8 cellular contexts compared by ENCODE assay signal in genomic region chr11:63670738-63671321, GRCh38. TPM values are rescaled to one million over a fixed set of nuclear protein-coding genes. Genes with fewer than 3 reads are reported as not detected.
DNase-seq lines count a peak whose midpoint lies in the region; ATAC-seq and TF ChIP-seq lines count a peak whose summit lies in the region.

No MANE protein-coding gene starts in this region.

- H3K27ac ChIP-seq in SJSA1, result peak overlapping the region; percentile 83
- H3K27ac ChIP-seq in ascending aorta, result peak overlapping the region; percentile 100
- H3K27ac ChIP-seq in right cardiac atrium (ENCODE audit: low read length), result peak overlapping the region; percentile 69
- H3K27ac ChIP-seq in prostate gland, result peak overlapping the region; percentile 93 to 98

- peaks cover 26% of the 10 kb centered on the region for H3K36me3 ChIP-seq in SJSA1
- H3K36me3 ChIP-seq in ascending aorta, result peaks cover 0 to 4% of the 10 kb centered on the region in 2 donors
- no peaks in the 10 kb centered on the region for H3K36me3 ChIP-seq in prostate gland

- no peaks in the 10 kb centered on the region for H3K27me3 ChIP-seq in SJSA1 (replicated peaks)
- no peaks in the 10 kb centered on the region for H3K27me3 ChIP-seq in ascending aorta
- H3K27me3 ChIP-seq in right cardiac atrium (ENCODE audit: control insufficient read depth, insufficient read depth), result no peaks in the 10 kb centered on the region
- H3K27me3 ChIP-seq in prostate gland (replicated peaks; ENCODE audit: insufficient read depth), result no peaks in the 10 kb centered on the region

- H3K9me3 ChIP-seq in SJSA1 (replicated peaks) (no peaks in the 10 kb centered on the region), ascending aorta (no peaks in the 10 kb centered on the region), right cardiac atrium (ENCODE audit: control insufficient read depth, low read length) (no peaks in the 10 kb centered on the region), prostate gland (no peaks in the 10 kb centered on the region)

- DNase-seq in COLO829 (ENCODE audit: low spot score) (peak; percentile 48), SJSA1 (ENCODE audit: low read depth in 1 of 2, low spot score in 2 of 2) (peak; percentile 74 to 78), ascending aorta (ENCODE audit: low spot score in 2 of 2) (peak in 1 of 2 donors; percentile 78), right cardiac atrium (peak; percentile 59 to 84 (median 83)), prostate gland (ENCODE audit: low spot score) (peak; percentile 54), NCI-H2171 (lab: John Stamatoyannopoulos, UW) (no peak)

- TF ChIP-seq CTCF in ascending aorta (IDR thresholded peaks at IDR 0.05), result peak in 2 of 3 experiments; percentile 39 to 49
- peak in 3 of 4 experiments; percentile 28 to 62 (median 54) for TF ChIP-seq CTCF in prostate gland (IDR thresholded peaks at IDR 0.05)

- intact Hi-C loops in ascending aorta (cut with DNase I) (loop anchor here (1.0 to 10.0 kb wide), 3 partner anchors 10 to 144 kb away; partner anchors contain the start of genes PLAAT3, RTN3 and SPINDOC), right cardiac atrium (cut with DNase I) (no loop called here), prostate gland (cut with DNase I) (no loop called here)

- no peak for TF ChIP-seq POLR2A in prostate gland (IDR thresholded peaks at IDR 0.05)

- ATAC-seq in GM19324 (IDR thresholded peaks at IDR 0.05; ENCODE audit: low FRiP score, unreplicated experiment) (peak; percentile 37), HG03460 (IDR thresholded peaks at IDR 0.05; ENCODE audit: unreplicated experiment) (peak; percentile 35), right cardiac atrium (peak; percentile 74 to 77)

- H3K4me3 ChIP-seq in SJSA1, result peak overlapping the region; percentile 67
- H3K4me3 ChIP-seq in ascending aorta, result peak overlapping the region; percentile 93 to 95
- peak overlapping the region; percentile 74 for H3K4me3 ChIP-seq in right cardiac atrium (ENCODE audit: low read length)
- H3K4me3 ChIP-seq in prostate gland, result peak overlapping the region; percentile 60 to 90

- H3K4me1 ChIP-seq in SJSA1 (replicated peaks) (peaks cover 48% of the 10 kb centered on the region), ascending aorta (peaks cover 13 to 41% of the 10 kb centered on the region in 2 donors), right cardiac atrium (ENCODE audit: control insufficient read depth, insufficient read depth, low read length) (no peaks in the 10 kb centered on the region), prostate gland (replicated peaks) (no peaks in the 10 kb centered on the region)

- under 1% methylated on average over 54 of the region's 54 CpGs for WGBS in right cardiac atrium
- under 1% methylated on average over 40 of the region's 54 CpGs for WGBS in prostate gland

RNA-seq across cellular contexts. Expression of gene ATL3, which starts 0.3 kb away (rescaled TPM):
- 105 and 183 TPM in 2 replicates for total RNA-seq in SJSA1 (2014; rRNA removed; shearing (Covaris generic))
- total RNA-seq in ascending aorta (77.3 TPM), right cardiac atrium (10 to 100 TPM; 14.6 to 32.9 (median 23.1) TPM), prostate gland (10 to 100 TPM; 46.7 to 64.3 TPM)
- polyA plus RNA-seq in right cardiac atrium, result 6.9 TPM

RNA-seq across cellular contexts. Expression of gene RTN3, which starts 10.5 kb away (rescaled TPM):
- total RNA-seq in SJSA1 (2014; rRNA removed; shearing (Covaris generic)), result 71.7 and 93.9 TPM in 2 replicates
- total RNA-seq in ascending aorta (49.5 TPM), right cardiac atrium (10 to 100 TPM; 50.1 to 67.6 (median 62.1) TPM), prostate gland (10 to 100 TPM; 74.1 to 88.8 TPM)
- polyA plus RNA-seq in right cardiac atrium, result 58.4 TPM

RNA-seq across cellular contexts. Expression of gene PLAAT3, which starts 56.6 kb away (rescaled TPM):
- 55.8 and 63.8 TPM in 2 replicates for total RNA-seq in SJSA1 (2014; rRNA removed; shearing (Covaris generic))
- 21.1 TPM for total RNA-seq in ascending aorta
- total RNA-seq in right cardiac atrium, result 100 to 1,000 TPM; 110 to 142 (median 125) TPM
- polyA plus RNA-seq in right cardiac atrium, result 158 TPM
- total RNA-seq in prostate gland, result 100 to 1,000 TPM in 1 of 2 donors, 1 to 10 TPM in 1; 7.0 to 118 TPM
